ENCODE assay signal across 20 cellular contexts in the genomic region with DNA sequence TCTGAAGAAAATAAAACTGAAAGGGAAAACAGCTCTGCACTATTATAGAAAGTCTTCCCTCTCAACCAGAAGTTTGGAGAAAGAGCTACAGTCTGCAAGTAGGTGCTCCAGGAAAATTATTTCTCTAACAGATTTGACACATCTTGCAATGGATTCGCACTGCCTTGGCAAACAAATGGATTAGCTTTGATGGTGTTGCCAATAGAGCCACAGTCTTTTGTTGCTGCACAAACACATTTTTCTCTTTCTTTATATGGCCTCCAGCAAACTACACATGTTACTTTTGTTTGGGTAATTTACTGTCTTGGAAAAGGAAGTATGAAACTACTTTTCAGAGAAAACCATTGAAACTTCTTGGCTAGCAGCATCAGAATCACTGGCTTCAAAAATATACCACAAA.
DNase-seq lines count a peak whose midpoint lies in the region; ATAC-seq, FAIRE-seq and TF ChIP-seq lines count a peak whose summit lies in the region.
"Had no signal": no experiment of that assay in that cellular context is flagged by ENCODE, and none has a peak within 500 bp of the region (broad histone marks: within the 10 kb centered on the region; RNA-seq: fewer than 3 reads in every experiment).

No MANE protein-coding gene starts in this region.

- no peak overlapping the region for H2AFZ ChIP-seq in GM12878 (ENCODE audit: control insufficient read depth, low read depth, low read length)
- H2AFZ ChIP-seq: GM23338 had no signal

- H3K9me3 ChIP-seq in GM12878 (replicated peaks; ENCODE audit: control insufficient read depth, insufficient read depth, low read length), result no peaks in the 10 kb centered on the region
- H3K9me3 ChIP-seq: Caco-2 had no signal

- CTCF ChIA-PET in GM12878 (lab: Yijun Ruan, JAX), result interaction anchor here (1.6 kb wide), 1 partner anchor 43 kb away, joined by 7 read pairs; no protein-coding TSS in a partner anchor

- POLR2A ChIA-PET in GM12878 (lab: Charles Lee), result no interaction called here

- H4K20me1 ChIP-seq in GM12878 (ENCODE audit: control insufficient read depth, insufficient read depth), result no peaks in the 10 kb centered on the region

- DNase-seq in NCI-H446 (lab: John Stamatoyannopoulos, UW), result peak; percentile 17 to 57
- no peak for DNase-seq in GM12878 (ENCODE audit: low read depth, low spot score)
- peak; percentile 1 for DNase-seq in renal cortical epithelial cell (ENCODE audit: low read depth)
- DNase-seq: ACHN, AML-193, Caco-2, DMS153, MV-4-11, NCI-H1417 treated with DMSO at 0.1 percent for 48 hours, NCI-H1930, NCI-H2171 treated with DMSO at 0.1 percent for 48 hours, NCI-H510A had no signal

- intact Hi-C loops in GM12878 (cut with micrococcal nuclease; ENCODE audit: unreplicated experiment), result no loop called here

- no peak for TF ChIP-seq CTCF in GM12878 (IDR thresholded peaks at IDR 0.05 in 2 of 3, conservative IDR thresholded peaks at IDR 0.05 in 1 of 3; ENCODE audit: control insufficient read depth in 2 of 3, extremely low read depth in 1 of 3, insufficient read depth in 1 of 3, low read depth in 3 of 3, low read length in 3 of 3)

- SMC1A ChIA-PET in GM12878 (lab: Charles Lee; ENCODE audit: uncharacterized antibody, unreplicated experiment), result interaction anchor here (0.5 to 1.7 kb wide), 4 partner anchors 13 to 141 kb away, joined by 3 to 5 read pairs (median 3); no protein-coding TSS in a partner anchor

- TF ChIP-seq RAD21 in GM12878 (IDR thresholded peaks at IDR 0.05; ENCODE audit: insufficient read depth, low read depth, low read length), result no peak

- H3K4me1 ChIP-seq in GM12878 (ENCODE audit: control insufficient read depth, insufficient read depth, low read length), result no peaks in the 10 kb centered on the region
- H3K4me1 ChIP-seq: Caco-2 had no signal

- in situ Hi-C loops in GM12878 (cut with MboI), result no loop called here

- RAD21 ChIA-PET in GM12878 (lab: Charles Lee; ENCODE audit: unreplicated experiment), result interaction anchor here (1.3 kb wide), 1 partner anchor 142 kb away, joined by 3 read pairs; no protein-coding TSS in a partner anchor

- no peak overlapping the region for H3K4me3 ChIP-seq in GM12878
- H3K4me3 ChIP-seq: GM23338 had no signal

- TF ChIP-seq POLR2A in GM12878 (IDR thresholded peaks at IDR 0.05; ENCODE audit: low read depth, low read length), result no peak

- H3K27me3 ChIP-seq in GM12878 (replicated peaks in 1 of 2; ENCODE audit: control insufficient read depth in 2 of 2, insufficient read depth in 2 of 2, low read length in 1 of 2), result no peaks in the 10 kb centered on the region

- no peaks in the 10 kb centered on the region for H3K79me2 ChIP-seq in GM12878 (ENCODE audit: control insufficient read depth, insufficient read depth, low read length)

- ATAC-seq in GM18907 (IDR thresholded peaks at IDR 0.05; ENCODE audit: unreplicated experiment), result peak; percentile 47
- ATAC-seq in GM12878, result peak; percentile 40
- ATAC-seq in HG03521 (IDR thresholded peaks at IDR 0.05; ENCODE audit: unreplicated experiment), result no peak
- ATAC-seq in GM21529 (IDR thresholded peaks at IDR 0.05; ENCODE audit: unreplicated experiment), result no peak
- ATAC-seq in GM18867 (IDR thresholded peaks at IDR 0.05; ENCODE audit: unreplicated experiment), result no peak
- ATAC-seq: GM23338, Panc1 had no signal

- BruUV-seq in GM12878 (replicated peaks; lab: Mats Ljungman, UMichigan), result no TSS peak

- no peak for TF ChIP-seq EP300 in GM12878 (IDR thresholded peaks at IDR 0.05; ENCODE audit: borderline replicate concordance in 1 of 2, control insufficient read depth in 1 of 2, low read depth in 2 of 2, low read length in 2 of 2)

- no peak for FAIRE-seq in GM12878 (lab: Jason Lieb, UNC)
- FAIRE-seq: HTR-8/SVneo had no signal

- no peak overlapping the region for H3K9ac ChIP-seq in GM12878 (ENCODE audit: control insufficient read depth, insufficient read depth, low read length)

- no peak overlapping the region for H3K27ac ChIP-seq in GM12878 (ENCODE audit: control insufficient read depth, insufficient read depth)
- H3K27ac ChIP-seq: HL-60 had no signal

- WGBS in GM12878 (ENCODE audit: insufficient coverage, insufficient replicate concordance, low lambda C conversion rate, missing lambda C conversion rate), result 44% methylated on average over 1 of the region's 1 CpG

- no peak overlapping the region for H3K4me2 ChIP-seq in GM12878 (ENCODE audit: control insufficient read depth, insufficient read depth)
- H3K4me2 ChIP-seq: GM23338 had no signal

- H3K36me3 ChIP-seq in GM12878 (ENCODE audit: control insufficient read depth in 2 of 2, insufficient read depth in 2 of 2, low read length in 1 of 2), result no peaks in the 10 kb centered on the region

TF ChIP-seq in GM12878, 131 proteins besides CTCF, POLR2A, EP300 and RAD21:
- TF ChIP-seq SREBF1 (IDR thresholded peaks at IDR 0.05; ENCODE audit: low read length) (no peak), IKZF2 (IDR thresholded peaks at IDR 0.05) (peak; percentile 34 to 36; a peak in 2 of 4 replicates)

Comparison
In these comparisons a context has a peak if more than half of its experiments do, and no peak if none do; other contexts are left out.
1. ATAC-seq: peak in GM18907 (single experiment) and GM12878 (single experiment); none in HG03521 (single experiment), GM21529 (single experiment) and GM18867 (single experiment).